ENCODE assay signal across 13 cellular contexts in the genomic region with DNA sequence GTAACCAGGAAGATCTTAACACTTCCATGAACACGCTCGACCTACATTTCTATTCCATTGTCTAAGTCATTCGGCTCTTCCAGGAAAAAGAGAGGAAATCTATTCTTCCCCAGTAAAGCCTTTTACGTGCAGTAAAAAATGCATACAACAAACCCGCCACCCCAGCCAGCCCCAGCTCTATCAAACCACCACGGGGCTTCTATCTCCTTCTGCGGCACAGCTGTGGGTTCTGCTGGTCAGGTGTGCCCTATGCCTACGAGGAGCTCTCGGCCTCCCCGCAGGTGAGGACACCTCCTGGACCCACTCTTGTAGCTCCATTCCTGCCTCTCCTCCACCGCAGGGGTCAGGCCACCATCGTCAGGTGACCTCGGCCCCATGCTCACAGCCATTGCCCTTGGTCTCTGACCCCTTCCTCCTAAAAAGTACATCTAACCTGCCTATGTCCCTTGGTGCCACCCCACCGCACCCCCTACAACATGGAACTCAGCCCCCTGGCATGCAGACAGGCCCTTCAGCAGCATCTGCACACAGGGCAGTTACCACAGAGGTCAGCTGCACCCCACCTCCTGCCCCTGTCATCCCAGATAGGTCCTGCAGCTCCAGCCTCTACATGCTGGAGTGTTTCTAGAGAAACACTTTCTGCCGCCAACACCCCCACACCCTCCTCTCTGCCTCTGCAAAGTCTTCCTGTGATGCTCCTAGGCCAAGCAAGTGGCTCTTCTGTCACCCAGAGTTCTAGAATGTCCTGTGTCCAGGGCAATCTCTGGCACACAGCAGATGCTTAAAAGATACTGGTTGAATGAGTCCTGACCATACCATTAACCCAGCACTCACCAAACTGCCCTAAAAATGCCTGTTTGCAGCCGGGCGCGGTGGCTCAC. TPM values are rescaled to one million over a fixed set of nuclear protein-coding genes. Genes with fewer than 3 reads are reported as not detected.
DNase-seq lines count a peak whose midpoint lies in the region; ATAC-seq and TF ChIP-seq lines count a peak whose summit lies in the region.
"Had no signal": no experiment of that assay in that cellular context is flagged by ENCODE, and none has a peak within 500 bp of the region (broad histone marks: within the 10 kb centered on the region; RNA-seq: fewer than 3 reads in every experiment).

No MANE protein-coding gene starts in this region.

- H3K27ac ChIP-seq in VCaP (peak overlapping the region; percentile 36), testis (peak overlapping the region; percentile 15 to 19)
- H3K27ac ChIP-seq: tibial artery had no signal

- H3K9me3 Mint-ChIP-seq in activated naive CD4-positive, alpha-beta T cell treated with anti-CD3 and anti-CD28 coated beads for 36 hours = no peaks in the 10 kb centered on the region
- H3K9me3 Mint-ChIP-seq: endodermal cell had no signal

- peak overlapping the region; percentile 52 for H3K9ac ChIP-seq in endocrine pancreas (ENCODE audit: control insufficient read depth, insufficient read depth, low read length)

- peak overlapping the region; percentile 1 for H3K27ac Mint-ChIP-seq in activated naive CD4-positive, alpha-beta T cell treated with anti-CD3 and anti-CD28 coated beads for 36 hours
- H3K27ac Mint-ChIP-seq: endodermal cell had no signal

- intact Hi-C loops in activated naive CD4-positive, alpha-beta T cell treated with anti-CD3 and anti-CD28 coated beads for 36 hours (cut with micrococcal nuclease) = loop anchor here (10.0 kb wide), 1 partner anchor 693 kb away; a partner anchor contains a TSS
- intact Hi-C loops in testis (cut with DNase I; ENCODE audit: low total_unique reads) = no loop called here

- H3K27me3 ChIP-seq in endocrine pancreas (ENCODE audit: control insufficient read depth, insufficient read depth, low read length) (no peaks in the 10 kb centered on the region), testis (no peaks in the 10 kb centered on the region)
- H3K27me3 ChIP-seq: MG63, Peyer's patch, tibial artery had no signal

- peaks cover 26% of the 10 kb centered on the region for H3K36me3 Mint-ChIP-seq in activated naive CD4-positive, alpha-beta T cell treated with anti-CD3 and anti-CD28 coated beads for 36 hours (ENCODE audit: low read depth)

- CTCF ChIA-PET in activated naive CD4-positive, alpha-beta T cell treated with anti-CD3 and anti-CD28 coated beads for 36 hours (lab: Charles Lee) = interaction anchor here (0.6 to 1.0 kb wide), 2 partner anchors 32 to 36 kb away, joined by 3 read pairs; no protein-coding TSS in a partner anchor

- no peaks in the 10 kb centered on the region for H3K4me1 ChIP-seq in endocrine pancreas (ENCODE audit: control insufficient read depth, insufficient read depth, low read length)
- peaks cover 39% of the 10 kb centered on the region for H3K4me1 ChIP-seq in testis

- H3K4me3 Mint-ChIP-seq in activated naive CD4-positive, alpha-beta T cell treated with anti-CD3 and anti-CD28 coated beads for 36 hours = peak overlapping the region; percentile 82

- H3K4me3 ChIP-seq in endocrine pancreas (ENCODE audit: control insufficient read depth, insufficient read depth, low read length) = no peak overlapping the region
- H3K4me3 ChIP-seq in testis = no peak overlapping the region
- H3K4me3 ChIP-seq: MG63, Peyer's patch, tibial artery had no signal

- TF ChIP-seq POLR2A in testis (IDR thresholded peaks at IDR 0.05) = no peak

- H3K9me3 ChIP-seq in endocrine pancreas (ENCODE audit: control insufficient read depth, low read length) (no peaks in the 10 kb centered on the region), testis (no peaks in the 10 kb centered on the region)
- H3K9me3 ChIP-seq: MG63, Peyer's patch, tibial artery had no signal

- H3K36me3 ChIP-seq in endocrine pancreas (ENCODE audit: control insufficient read depth, insufficient read depth, low read length) (no peaks in the 10 kb centered on the region), testis (ENCODE audit: low read depth, missing control alignments) (no peaks in the 10 kb centered on the region)

- WGBS in testis, 2 donors = 78 to 89% methylated on average over 18 of the region's 18 CpGs

- peaks cover 46% of the 10 kb centered on the region for H3K4me1 Mint-ChIP-seq in activated naive CD4-positive, alpha-beta T cell treated with anti-CD3 and anti-CD28 coated beads for 36 hours (ENCODE audit: low read depth)

- H3K27me3 Mint-ChIP-seq in activated naive CD4-positive, alpha-beta T cell treated with anti-CD3 and anti-CD28 coated beads for 36 hours (ENCODE audit: low read depth) = no peaks in the 10 kb centered on the region

- TF ChIP-seq CTCF in VCaP (conservative IDR thresholded peaks at IDR 0.05) (no peak), testis (IDR thresholded peaks at IDR 0.05) (no peak)

- ATAC-seq in GM18907 (IDR thresholded peaks at IDR 0.05; ENCODE audit: unreplicated experiment) = no peak
- no peak for ATAC-seq in GM18498 (IDR thresholded peaks at IDR 0.05; ENCODE audit: unreplicated experiment)

- DNase-seq in activated naive CD4-positive, alpha-beta T cell treated with anti-CD3 and anti-CD28 coated beads for 36 hours = no peak
- no peak for DNase-seq in activated naive CD4-positive, alpha-beta T cell treated with anti-CD3 and anti-CD28 coated beads, Interleukin-2, amount 50 U/mL, for 16 hours
- DNase-seq in testis (peak; percentile 37), NCI-H1417 treated with DMSO at 0.1 percent for 48 hours (lab: John Stamatoyannopoulos, UW) (no peak)
- DNase-seq: endodermal cell, MG63, NCI-H774, Peyer's patch, tibial artery had no signal

RNA-seq across cellular contexts. Expression of a gene that starts 3.1 kb away (rescaled TPM):
- total RNA-seq in activated naive CD4-positive, alpha-beta T cell treated with anti-CD3 and anti-CD28 coated beads for 36 hours = 10 to 100 TPM; 57.5 to 67.9 TPM
- 100 to 1,000 TPM in 1 of 2 donors, 10 to 100 TPM in 1; 82.5 to 116 TPM for total RNA-seq in testis
- polyA plus RNA-seq in testis (ENCODE audit: insufficient read depth, low read depth, low replicate concordance) = 47.9 TPM

RNA-seq across cellular contexts. Expression of a gene that starts 3.7 kb away (rescaled TPM):
- 1 to 10 TPM; 5.6 to 6.0 TPM for total RNA-seq in activated naive CD4-positive, alpha-beta T cell treated with anti-CD3 and anti-CD28 coated beads for 36 hours
- total RNA-seq in testis = 10 to 100 TPM; 72.8 to 74.5 TPM
- polyA plus RNA-seq in testis (ENCODE audit: insufficient read depth, low read depth, low replicate concordance) = 38.9 TPM

RNA-seq across cellular contexts. Expression of a gene that starts 14.1 kb away (rescaled TPM):
- total RNA-seq in activated naive CD4-positive, alpha-beta T cell treated with anti-CD3 and anti-CD28 coated beads for 36 hours = 1 to 10 TPM; 7.1 to 8.1 TPM
- total RNA-seq in testis = 10 to 100 TPM; 27.3 to 29.1 TPM
- polyA plus RNA-seq in testis (ENCODE audit: insufficient read depth, low read depth, low replicate concordance) = 14.3 TPM

RNA-seq across cellular contexts. Expression of a gene that starts 54.9 kb away (rescaled TPM):
- total RNA-seq in activated naive CD4-positive, alpha-beta T cell treated with anti-CD3 and anti-CD28 coated beads for 36 hours = 1 to 10 TPM; 1.0 to 1.2 TPM
- total RNA-seq in testis = 1 to 10 TPM; 2.0 to 3.3 TPM
- polyA plus RNA-seq in testis (ENCODE audit: insufficient read depth, low read depth, low replicate concordance) = 1.5 TPM

RNA-seq across cellular contexts. Expression of a gene that starts 55.3 kb away (rescaled TPM):
- 100 to 1,000 TPM; 327 to 360 TPM for total RNA-seq in activated naive CD4-positive, alpha-beta T cell treated with anti-CD3 and anti-CD28 coated beads for 36 hours
- 10 to 100 TPM; 84.8 to 88.1 TPM for total RNA-seq in testis
- polyA plus RNA-seq in testis (ENCODE audit: insufficient read depth, low read depth, low replicate concordance) = 86.6 TPM

Comparison
In these comparisons a context has a peak if more than half of its experiments do, and no peak if none do; other contexts are left out.
1. RNA of a gene that starts 3.7 kb away (total RNA-seq): 72.8 to 74.5 TPM in testis; 5.6 to 6.0 TPM in activated naive CD4-positive, alpha-beta T cell treated with anti-CD3 and anti-CD28 coated beads for 36 hours; every median in the first group is over 10 times any median in the second.